ENCODE assay signal across 8 cellular contexts in genomic region chr1:3564921-3565831, GRCh38. TPM values are rescaled to one million over a fixed set of nuclear protein-coding genes. Genes with fewer than 3 reads are reported as not detected.
DNase-seq lines count a peak whose midpoint lies in the region; ATAC-seq and TF ChIP-seq lines count a peak whose summit lies in the region.

No MANE protein-coding gene starts in this region.

- H3K27ac Mint-ChIP-seq in activated CD4-positive, alpha-beta T cell treated with anti-CD3 and anti-CD28 coated beads for 36 hours: no peak overlapping the region
- no peak overlapping the region for H3K27ac Mint-ChIP-seq in osteocyte (ENCODE audit: unreplicated experiment)

- H3K4me3 Mint-ChIP-seq in activated CD4-positive, alpha-beta T cell treated with anti-CD3 and anti-CD28 coated beads for 36 hours: no peak overlapping the region
- no peak overlapping the region for H3K4me3 Mint-ChIP-seq in osteocyte (ENCODE audit: unreplicated experiment)

- DNase-seq in CMK (ENCODE audit: low read depth) (peak; percentile 27), HEK293T (ENCODE audit: extremely low spot score) (peak; percentile 79), epithelial cell of proximal tubule (ENCODE audit: low read depth) (no peak), osteocyte (ENCODE audit: extremely low spot score, unreplicated experiment) (no peak), kidney glomerular epithelial cell (lab: John Stamatoyannopoulos, UW) (no peak), MV-4-11 (lab: John Stamatoyannopoulos, UW) (no peak)
- DNase-seq in activated CD4-positive, alpha-beta T cell treated with anti-CD3 and anti-CD28 coated beads for 36 hours: peak; percentile 55

- H3K27me3 Mint-ChIP-seq in activated CD4-positive, alpha-beta T cell treated with anti-CD3 and anti-CD28 coated beads for 36 hours: no peaks in the 10 kb centered on the region
- H3K27me3 Mint-ChIP-seq in osteocyte (ENCODE audit: unreplicated experiment): no peaks in the 10 kb centered on the region

- H3K36me3 Mint-ChIP-seq in activated CD4-positive, alpha-beta T cell treated with anti-CD3 and anti-CD28 coated beads for 36 hours (ENCODE audit: low read depth): no peaks in the 10 kb centered on the region
- no peaks in the 10 kb centered on the region for H3K36me3 Mint-ChIP-seq in osteocyte (ENCODE audit: unreplicated experiment)

- POLR2A ChIA-PET in HEK293T (lab: Yijun Ruan, JAX): no interaction called here
- POLR2A ChIA-PET in activated CD4-positive, alpha-beta T cell treated with anti-CD3 and anti-CD28 coated beads for 36 hours (lab: Charles Lee): no interaction called here

- H3K4me3 ChIP-seq in epithelial cell of proximal tubule (ENCODE audit: low read depth, low read length): no peak overlapping the region

- no peaks in the 10 kb centered on the region for H3K9me3 Mint-ChIP-seq in activated CD4-positive, alpha-beta T cell treated with anti-CD3 and anti-CD28 coated beads for 36 hours (ENCODE audit: low read depth)
- no peaks in the 10 kb centered on the region for H3K9me3 Mint-ChIP-seq in osteocyte (ENCODE audit: unreplicated experiment)

- intact Hi-C loops in activated CD4-positive, alpha-beta T cell treated with anti-CD3 and anti-CD28 coated beads for 36 hours (cut with DNase I, micrococcal nuclease): loop anchor here (1.0 to 10.0 kb wide), 4 partner anchors 50 to 160 kb away; no protein-coding TSS in a partner anchor

- H3K4me1 Mint-ChIP-seq in activated CD4-positive, alpha-beta T cell treated with anti-CD3 and anti-CD28 coated beads for 36 hours: no peaks in the 10 kb centered on the region
- H3K4me1 Mint-ChIP-seq in osteocyte (ENCODE audit: unreplicated experiment): peaks cover 2% of the 10 kb centered on the region

- ATAC-seq in activated CD4-positive, alpha-beta T cell treated with anti-CD3 and anti-CD28 coated beads for 36 hours: peak; percentile 55
- no peak for ATAC-seq in HG02642 (IDR thresholded peaks at IDR 0.05; ENCODE audit: poor library complexity, unreplicated experiment)

- CTCF ChIA-PET in HEK293T (lab: Yijun Ruan, JAX): interaction anchor here (0.6 to 1.2 kb wide), 9 partner anchors 9 to 228 kb away, joined by 3 to 19 read pairs (median 4); no protein-coding TSS in a partner anchor
- CTCF ChIA-PET in activated CD4-positive, alpha-beta T cell treated with anti-CD3 and anti-CD28 coated beads for 36 hours (lab: Charles Lee): interaction anchor here (0.6 to 1.4 kb wide), 6 partner anchors 49 to 259 kb away, joined by 3 to 5 read pairs (median 3); no protein-coding TSS in a partner anchor

- TF ChIP-seq CTCF in epithelial cell of proximal tubule (conservative IDR thresholded peaks at IDR 0.05; ENCODE audit: low read depth, low read length): peak; percentile 83
- TF ChIP-seq CTCF in osteocyte (IDR thresholded peaks at IDR 0.05): peak; percentile 95

TF ChIP-seq in HEK293T, 16 proteins besides CTCF, POLR2A, EP300 and RAD21:
- TF ChIP-seq SUZ12 (IDR thresholded peaks at IDR 0.05) (no peak), ARNT (IDR thresholded peaks at IDR 0.05) (no peak), L3MBTL2 (conservative IDR thresholded peaks at IDR 0.05) (no peak), PKNOX1 (IDR thresholded peaks at IDR 0.05) (no peak), TARDBP (IDR thresholded peaks at IDR 0.05) (no peak), LEF1 (IDR thresholded peaks at IDR 0.05; ENCODE audit: borderline replicate concordance) (no peak)
TF ChIP-seq in HEK293T: peak in this region for 0.

RNA-seq across cellular contexts. Expression of gene MEGF6, which starts 46.1 kb away (rescaled TPM):
- total RNA-seq in activated CD4-positive, alpha-beta T cell treated with anti-CD3 and anti-CD28 coated beads for 36 hours: 1 to 10 TPM; 2.6 to 4.5 TPM
- total RNA-seq in epithelial cell of proximal tubule (5.1 and 33.3 TPM in 2 replicates), osteocyte (255 and 262 TPM in 2 replicates)

RNA-seq across cellular contexts. Expression of gene TPRG1L, which starts 59.6 kb away (rescaled TPM):
- total RNA-seq in activated CD4-positive, alpha-beta T cell treated with anti-CD3 and anti-CD28 coated beads for 36 hours: 1 to 10 TPM; 6.7 to 7.2 TPM
- total RNA-seq in epithelial cell of proximal tubule (8.1 and 12.4 TPM in 2 replicates), osteocyte (49.1 and 49.5 TPM in 2 replicates)

Comparison
In these comparisons a context has a peak if more than half of its experiments do, and no peak if none do; other contexts are left out.
1. DNase-seq: peak in CMK (single experiment), HEK293T (single experiment) and activated CD4-positive, alpha-beta T cell treated with anti-CD3 and anti-CD28 coated beads for 36 hours (single experiment); none in epithelial cell of proximal tubule (single experiment), osteocyte (single experiment), kidney glomerular epithelial cell (single experiment) and MV-4-11 (single experiment).